In the genomic region with DNA sequence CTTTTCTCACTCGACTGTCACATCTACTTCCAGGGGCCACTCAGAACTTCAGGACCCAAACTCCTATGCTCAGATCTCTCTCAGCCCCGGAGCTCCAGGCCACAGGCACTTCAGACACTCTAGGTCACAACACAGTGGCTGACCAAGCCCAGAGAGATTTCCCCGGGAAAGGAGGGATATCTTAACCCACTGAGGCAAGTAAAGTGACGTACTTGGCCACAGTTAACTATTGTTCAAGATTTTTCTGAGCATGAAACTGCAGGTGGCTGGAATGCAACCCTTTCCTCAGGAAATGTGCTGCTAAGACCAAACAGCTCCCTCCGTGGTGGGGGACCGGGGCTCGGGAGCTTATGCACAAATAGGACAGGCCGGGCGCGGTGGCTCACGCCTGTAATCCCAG, we compare ENCODE assay signal across 2 cellular contexts.
TF ChIP-seq lines count a peak whose summit lies in the region.

No MANE protein-coding gene starts in this region.

TF ChIP-seq in HEK293T, 16 proteins besides CTCF, POLR2A, EP300 and RAD21:
- TF ChIP-seq, protein P1, sequence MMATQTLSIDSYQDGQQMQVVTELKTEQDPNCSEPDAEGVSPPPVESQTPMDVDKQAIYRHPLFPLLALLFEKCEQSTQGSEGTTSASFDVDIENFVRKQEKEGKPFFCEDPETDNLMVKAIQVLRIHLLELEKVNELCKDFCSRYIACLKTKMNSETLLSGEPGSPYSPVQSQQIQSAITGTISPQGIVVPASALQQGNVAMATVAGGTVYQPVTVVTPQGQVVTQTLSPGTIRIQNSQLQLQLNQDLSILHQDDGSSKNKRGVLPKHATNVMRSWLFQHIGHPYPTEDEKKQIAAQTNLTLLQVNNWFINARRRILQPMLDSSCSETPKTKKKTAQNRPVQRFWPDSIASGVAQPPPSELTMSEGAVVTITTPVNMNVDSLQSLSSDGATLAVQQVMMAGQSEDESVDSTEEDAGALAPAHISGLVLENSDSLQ (IDR thresholded peaks at IDR 0.05): no peak
- TF ChIP-seq FOXK2 (IDR thresholded peaks at IDR 0.05) (no peak), CTBP1 (IDR thresholded peaks at IDR 0.05; ENCODE audit: borderline replicate concordance) (no peak), SUZ12 (IDR thresholded peaks at IDR 0.05) (no peak), ELF4 (IDR thresholded peaks at IDR 0.05) (no peak), LEF1 (IDR thresholded peaks at IDR 0.05; ENCODE audit: borderline replicate concordance) (no peak), NFRKB (IDR thresholded peaks at IDR 0.05) (no peak), SP1 (IDR thresholded peaks at IDR 0.05) (no peak), L3MBTL2 (conservative IDR thresholded peaks at IDR 0.05) (no peak), ARNT (IDR thresholded peaks at IDR 0.05) (no peak), HDGF (IDR thresholded peaks at IDR 0.05; ENCODE audit: borderline replicate concordance) (no peak), FOXM1 (IDR thresholded peaks at IDR 0.05; ENCODE audit: borderline replicate concordance) (no peak), BHLHE40 (IDR thresholded peaks at IDR 0.05; ENCODE audit: borderline replicate concordance) (no peak), ZNF384 (IDR thresholded peaks at IDR 0.05) (no peak), FOXA1 (IDR thresholded peaks at IDR 0.05) (no peak), TARDBP (IDR thresholded peaks at IDR 0.05) (no peak)

TF ChIP-seq in H1, 55 proteins besides CTCF, POLR2A, EP300 and RAD21:
- TF ChIP-seq CBX5 (IDR thresholded peaks at IDR 0.05; ENCODE audit: low read depth, low read length) (no peak), YY1 (IDR thresholded peaks at IDR 0.05; ENCODE audit: low read depth, low read length) (no peak), SUZ12 (IDR thresholded peaks at IDR 0.05; ENCODE audit: low read length) (no peak), ATF3 (IDR thresholded peaks at IDR 0.05; ENCODE audit: insufficient read depth, low read depth, low read length) (no peak), GABPA (IDR thresholded peaks at IDR 0.05; ENCODE audit: borderline replicate concordance, insufficient read depth, low read length) (no peak), EZH2 (IDR thresholded peaks at IDR 0.05; ENCODE audit: low read depth, low read length, severe bottlenecking) (no peak), CREB1 (IDR thresholded peaks at IDR 0.05) (no peak), JUN (IDR thresholded peaks at IDR 0.05; ENCODE audit: low read depth, low read length) (no peak), TBP (IDR thresholded peaks at IDR 0.05; ENCODE audit: low read depth, low read length) (no peak), SAP30 (IDR thresholded peaks at IDR 0.05; ENCODE audit: insufficient read depth, insufficient replicate concordance, low read length) (no peak), KDM1A (IDR thresholded peaks at IDR 0.05; ENCODE audit: borderline replicate concordance, low read length) (no peak), RFX5 (IDR thresholded peaks at IDR 0.05; ENCODE audit: borderline replicate concordance, low read depth, low read length) (no peak), SIN3A (conservative IDR thresholded peaks at IDR 0.05 in 1 of 2, IDR thresholded peaks at IDR 0.05 in 1 of 2; ENCODE audit: low read depth in 1 of 2, low read length in 2 of 2) (no peak), EGR1 (IDR thresholded peaks at IDR 0.05; ENCODE audit: borderline replicate concordance, low read depth, low read length) (no peak), GTF2F1 (IDR thresholded peaks at IDR 0.05; ENCODE audit: borderline replicate concordance, low read depth, low read length) (no peak), CHD7 (IDR thresholded peaks at IDR 0.05; ENCODE audit: insufficient replicate concordance, low read length) (no peak), JUND (IDR thresholded peaks at IDR 0.05; ENCODE audit: low read length) (no peak), CTBP2 (IDR thresholded peaks at IDR 0.05; ENCODE audit: borderline replicate concordance, insufficient read depth, insufficient read length, low read length) (no peak), TAF7 (optimal IDR thresholded peaks at IDR 0.05; ENCODE audit: borderline replicate concordance, low read depth, low read length) (no peak)
